ENCODE assay signal across 27 cellular contexts in genomic region chr6:166433096-166433495, GRCh38.
"Had no signal": no experiment of that assay in that cellular context is flagged by ENCODE, and none has a peak within 500 bp of the region (broad histone marks: within the 10 kb centered on the region; RNA-seq: fewer than 3 reads in every experiment).

No MANE protein-coding gene starts in this region.

- H3K9me3 ChIP-seq: gastroesophageal sphincter, right atrium auricular region, thyroid gland, upper lobe of left lung had no signal

- H3K4me1 ChIP-seq: gastroesophageal sphincter, neural progenitor cell, right atrium auricular region, thyroid gland had no signal

- H3K27me3 Mint-ChIP-seq: activated CD4-positive, alpha-beta memory T cell treated with anti-CD3 and anti-CD28 coated beads, Interleukin-2, amount 10 ng/mL, durations not matched to agents 7 days and 5 days; activated CD4-positive, alpha-beta T cell treated with anti-CD3 and anti-CD28 coated beads, Interleukin-2, amount 10 ng/mL, durations not matched to agents 7 days and 5 days; activated naive CD8-positive, alpha-beta T cell treated with anti-CD3 and anti-CD28 coated beads, Interleukin-2, amount 10 ng/mL, durations not matched to agents 7 days and 5 days; stimulated activated memory B cell treated with anti-CD40 and anti-IgM and Interleukin-4, amounts not matched to agents 10 μg/mL and 1 μg/mL and 100 μg/mL, for 72 hours; stimulated activated naive CD8-positive, alpha-beta T cell treated with anti-CD3 and anti-CD28 coated beads, Interleukin-15, amount 100 ng/mL, for 72 hours; T-helper 17 cell had no signal

- H3K4me3 ChIP-seq: gastroesophageal sphincter, hepatocyte, neural progenitor cell, right atrium auricular region, smooth muscle cell, thyroid gland, upper lobe of left lung had no signal

- ATAC-seq: gastroesophageal sphincter; natural killer cell; stimulated activated memory B cell treated with anti-CD40 and anti-IgM and Interleukin-4, amounts not matched to agents 10 μg/mL and 1 μg/mL and 100 μg/mL, for 72 hours; stimulated activated naive CD8-positive, alpha-beta T cell treated with anti-CD3 and anti-CD28 coated beads, Interleukin-15, amount 100 ng/mL, for 72 hours; T-helper 17 cell had no signal

- H3K27me3 ChIP-seq: brain microvascular endothelial cell, gastroesophageal sphincter, hepatocyte, neural progenitor cell, right atrium auricular region, thyroid gland, upper lobe of left lung had no signal

- H3K9me3 Mint-ChIP-seq: activated CD4-positive, alpha-beta memory T cell treated with anti-CD3 and anti-CD28 coated beads, Interleukin-2, amount 10 ng/mL, durations not matched to agents 7 days and 5 days; activated CD4-positive, alpha-beta T cell treated with anti-CD3 and anti-CD28 coated beads, Interleukin-2, amount 10 ng/mL, durations not matched to agents 7 days and 5 days; natural killer cell; stimulated activated memory B cell treated with anti-CD40 and anti-IgM and Interleukin-4, amounts not matched to agents 10 μg/mL and 1 μg/mL and 100 μg/mL, for 72 hours; stimulated activated naive CD8-positive, alpha-beta T cell treated with anti-CD3 and anti-CD28 coated beads, Interleukin-15, amount 100 ng/mL, for 72 hours had no signal

- H3K27ac Mint-ChIP-seq: activated CD4-positive, alpha-beta memory T cell treated with anti-CD3 and anti-CD28 coated beads, Interleukin-2, amount 10 ng/mL, durations not matched to agents 7 days and 5 days; activated CD4-positive, alpha-beta T cell treated with anti-CD3 and anti-CD28 coated beads, Interleukin-2, amount 10 ng/mL, durations not matched to agents 7 days and 5 days; activated naive CD4-positive, alpha-beta T cell treated with anti-CD3 and anti-CD28 coated beads for 36 hours; activated naive CD8-positive, alpha-beta T cell treated with anti-CD3 and anti-CD28 coated beads, Interleukin-2, amount 10 ng/mL, durations not matched to agents 7 days and 5 days; activated T-helper 1 cell treated with anti-CD3 and anti-CD28 coated beads, Interleukin-12 subunit alpha, Interleukin-12 subunit beta, Interleukin-2, Interleukin-4 antibody, amounts not matched to agents 30 ng/mL and 10 ng/mL and 1 ng/mL, durations not matched to agents 14 hours and 24 hours and 36 hours; natural killer cell; stimulated activated memory B cell treated with anti-CD40 and anti-IgM and Interleukin-4, amounts not matched to agents 10 μg/mL and 1 μg/mL and 100 μg/mL, for 72 hours; stimulated activated naive CD8-positive, alpha-beta T cell treated with anti-CD3 and anti-CD28 coated beads, Interleukin-15, amount 100 ng/mL, for 72 hours; T-helper 17 cell had no signal

- H3K4me3 Mint-ChIP-seq: activated CD4-positive, alpha-beta memory T cell treated with anti-CD3 and anti-CD28 coated beads, Interleukin-2, amount 10 ng/mL, durations not matched to agents 7 days and 5 days; activated CD4-positive, alpha-beta T cell treated with anti-CD3 and anti-CD28 coated beads, Interleukin-2, amount 10 ng/mL, durations not matched to agents 7 days and 5 days; activated naive CD4-positive, alpha-beta T cell treated with anti-CD3 and anti-CD28 coated beads for 36 hours; activated naive CD8-positive, alpha-beta T cell treated with anti-CD3 and anti-CD28 coated beads, Interleukin-2, amount 10 ng/mL, durations not matched to agents 7 days and 5 days; activated T-helper 1 cell treated with anti-CD3 and anti-CD28 coated beads, Interleukin-12 subunit alpha, Interleukin-12 subunit beta, Interleukin-2, Interleukin-4 antibody, amounts not matched to agents 30 ng/mL and 10 ng/mL and 1 ng/mL, durations not matched to agents 14 hours and 24 hours and 36 hours; natural killer cell; neural progenitor cell; stimulated activated memory B cell treated with anti-CD40 and anti-IgM and Interleukin-4, amounts not matched to agents 10 μg/mL and 1 μg/mL and 100 μg/mL, for 72 hours; stimulated activated naive CD8-positive, alpha-beta T cell treated with anti-CD3 and anti-CD28 coated beads, Interleukin-15, amount 100 ng/mL, for 72 hours; T-helper 17 cell had no signal

- H3K27ac ChIP-seq: brain microvascular endothelial cell, gastroesophageal sphincter, hepatocyte, neural progenitor cell, right atrium auricular region, thyroid gland, upper lobe of left lung had no signal

- H3K36me3 ChIP-seq: brain microvascular endothelial cell, neural progenitor cell had no signal

- H3K4me1 Mint-ChIP-seq: neural progenitor cell; stimulated activated memory B cell treated with anti-CD40 and anti-IgM and Interleukin-4, amounts not matched to agents 10 μg/mL and 1 μg/mL and 100 μg/mL, for 72 hours had no signal

- DNase-seq: activated CD4-positive, alpha-beta memory T cell treated with anti-CD3 and anti-CD28 coated beads, Interleukin-2, amount 10 ng/mL, durations not matched to agents 7 days and 5 days; activated CD4-positive, alpha-beta T cell treated with anti-CD3 and anti-CD28 coated beads for 1 hour; activated CD4-positive, alpha-beta T cell treated with anti-CD3 and anti-CD28 coated beads, Interleukin-2, amount 10 ng/mL, durations not matched to agents 7 days and 5 days; activated naive CD4-positive, alpha-beta T cell treated with anti-CD3 and anti-CD28 coated beads for 36 hours; activated naive CD8-positive, alpha-beta T cell treated with anti-CD3 and anti-CD28 coated beads, Interleukin-2, amount 10 ng/mL, durations not matched to agents 7 days and 5 days; amniotic stem cell; brain microvascular endothelial cell; caudate nucleus; islet precursor cell; mammary epithelial cell; natural killer cell; occipital lobe; stimulated activated CD4-positive, alpha-beta T cell treated with anti-CD3 and anti-CD28 coated beads, Interleukin-1b, Interleukin-23, amount 100 ng/mL, for 48 hours; stimulated activated CD4-positive, alpha-beta T cell treated with anti-CD3 and anti-CD28 coated beads, Interleukin-4, amount 100 ng/mL, for 4 hours; stimulated activated CD8-positive, alpha-beta memory T cell treated with anti-CD3 and anti-CD28 coated beads, Interleukin-4, amount 100 ng/mL, for 48 hours; stimulated activated naive CD8-positive, alpha-beta T cell treated with anti-CD3 and anti-CD28 coated beads, Interleukin-15, amount 100 ng/mL, for 72 hours; T-helper 17 cell; T1000; thyroid gland; upper lobe of left lung had no signal

- H3K36me3 Mint-ChIP-seq: activated naive CD8-positive, alpha-beta T cell treated with anti-CD3 and anti-CD28 coated beads, Interleukin-2, amount 10 ng/mL, durations not matched to agents 7 days and 5 days; natural killer cell had no signal
